22 cellular contexts compared by ENCODE assay signal in genomic region chr21:39799178-39799577, GRCh38. TPM values are rescaled to one million over a fixed set of nuclear protein-coding genes. Genes with fewer than 3 reads are reported as not detected.
"Had no signal": no experiment of that assay in that cellular context is flagged by ENCODE, and none has a peak within 500 bp of the region (broad histone marks: within the 10 kb centered on the region; RNA-seq: fewer than 3 reads in every experiment).

No MANE protein-coding gene starts in this region.

- H3K27ac ChIP-seq: body of pancreas, cardiac muscle cell, esophagus muscularis mucosa, right lobe of liver, skin epidermis, tibial artery had no signal

- H3K9me3 ChIP-seq: body of pancreas, esophagus muscularis mucosa, right lobe of liver, tibial artery had no signal

- DNase-seq: activated CD4-positive, alpha-beta memory T cell treated with anti-CD3 and anti-CD28 coated beads for 36 hours; activated CD4-positive, alpha-beta T cell treated with anti-CD3 and anti-CD28 coated beads for 4 hours; activated CD4-positive, CD25-positive, alpha-beta regulatory T cell; activated effector memory CD4-positive, alpha-beta T cell treated with anti-CD3 and anti-CD28 coated beads, Interleukin-2, amount 50 U/mL, for 16 hours; activated naive CD4-positive, alpha-beta T cell treated with anti-CD3 and anti-CD28 coated beads, Interleukin-2, amount 10 ng/mL, durations not matched to agents 7 days and 5 days; activated T-cell treated with anti-CD3 and anti-CD28 coated beads, Interleukin-2, amount 50 U/mL, for 72 hours; body of pancreas; glutamatergic neuron; kidney; natural killer cell; right lobe of liver; stimulated activated CD4-positive, alpha-beta T cell treated with anti-CD3 and anti-CD28 coated beads, Interleukin-1b, Interleukin-23, amount 100 ng/mL, for 48 hours; T1000; tibial artery had no signal

- H3K36me3 ChIP-seq: cardiac muscle cell, esophagus muscularis mucosa, tibial artery had no signal

- H3K27me3 ChIP-seq: body of pancreas, cardiac muscle cell, esophagus muscularis mucosa, right lobe of liver, tibial artery had no signal

- ATAC-seq: activated T-cell treated with anti-CD3 and anti-CD28 coated beads, Interleukin-2, amount 50 U/mL, for 72 hours; body of pancreas; left lobe of liver; natural killer cell; right lobe of liver had no signal

- H3K4me3 ChIP-seq: body of pancreas, cardiac muscle cell, esophagus muscularis mucosa, right lobe of liver, skin epidermis, tibial artery had no signal

- H3K4me1 ChIP-seq: body of pancreas, right lobe of liver had no signal

RNA-seq across cellular contexts. Expression of gene IGSF5, which starts 54.2 kb away (rescaled TPM):
- total RNA-seq: activated CD4-positive, alpha-beta memory T cell treated with anti-CD3 and anti-CD28 coated beads for 36 hours; activated T-cell treated with anti-CD3 and anti-CD28 coated beads, Interleukin-2, amount 50 U/mL, for 72 hours; dermis microvascular lymphatic vessel endothelial cell; esophagus muscularis mucosa; left lobe of liver; lung microvascular endothelial cell; natural killer cell; osteocyte; pulmonary artery endothelial cell; right lobe of liver had no signal
